Comparison of ENCODE assay signal across 18 cellular contexts in the genomic region with DNA sequence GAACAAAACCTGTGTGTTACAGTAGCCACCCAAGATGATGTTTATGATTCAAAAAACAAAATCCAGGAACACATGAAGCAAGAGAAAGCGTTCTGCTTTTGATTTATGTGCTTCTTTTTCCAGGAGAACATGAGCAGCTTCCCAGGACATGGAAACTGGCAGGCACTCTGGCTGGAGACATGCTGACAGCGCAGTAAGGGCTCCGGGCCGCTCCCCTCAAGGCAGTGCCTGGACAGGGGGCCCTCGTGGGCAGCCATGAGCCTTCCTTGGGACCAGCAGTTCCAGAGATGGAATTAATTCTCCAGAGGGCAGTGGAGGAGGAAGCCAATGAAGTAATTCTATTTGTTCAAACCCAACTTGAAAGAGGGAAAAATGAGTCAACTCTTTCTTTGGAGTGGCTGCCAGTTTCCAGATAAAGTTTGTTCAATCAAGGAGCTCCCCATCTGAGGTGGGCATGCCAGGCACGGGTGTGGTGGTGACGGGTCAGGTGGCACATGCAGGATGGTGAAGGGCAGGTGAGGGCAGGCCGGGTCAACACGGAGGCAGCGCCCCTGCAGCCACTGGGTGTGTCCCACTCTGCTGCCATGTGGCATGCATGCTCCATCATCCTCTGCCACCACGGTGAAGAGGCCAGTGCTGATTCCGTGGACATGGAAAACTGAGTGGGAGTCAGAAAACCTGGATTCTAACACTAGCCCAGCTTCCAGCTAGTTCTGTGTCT.
DNase-seq lines count a peak whose midpoint lies in the region; ATAC-seq and TF ChIP-seq lines count a peak whose summit lies in the region.
"Had no signal": no experiment of that assay in that cellular context is flagged by ENCODE, and none has a peak within 500 bp of the region (broad histone marks: within the 10 kb centered on the region; RNA-seq: fewer than 3 reads in every experiment).

No MANE protein-coding gene starts in this region.

- no peak overlapping the region for H3K4ac ChIP-seq in neuronal stem cell (ENCODE audit: low read length)

- H3K27ac Mint-ChIP-seq in Caco-2 (ENCODE audit: unreplicated experiment): no peak overlapping the region
- H3K27ac Mint-ChIP-seq: CD8-positive, alpha-beta T cell had no signal

- TF ChIP-seq POLR2A in suprapubic skin (IDR thresholded peaks at IDR 0.05): no peak

- no peak overlapping the region for H3K9ac ChIP-seq in PC-3 (ENCODE audit: low read length)
- H3K9ac ChIP-seq in neuronal stem cell (ENCODE audit: low read depth, low read length, poor library complexity): no peak overlapping the region
- H3K9ac ChIP-seq: BLaER1 had no signal

- no peaks in the 10 kb centered on the region for H3K79me1 ChIP-seq in neuronal stem cell (ENCODE audit: low read depth, low read length)

- DNase-seq in PC-3 (peak; percentile 40), neuronal stem cell (ENCODE audit: low spot score) (no peak), suprapubic skin (ENCODE audit: low spot score in 2 of 2) (no peak), GM13976 (ENCODE audit: low spot score) (no peak), Caco-2 (no peak), NCI-H1417 (lab: John Stamatoyannopoulos, UW) (no peak), activated gamma-delta T cell (lab: John Stamatoyannopoulos, UW) (no peak)
- DNase-seq: CD8-positive, alpha-beta T cell; DMS53; EL; KBM-7; NCI-H1105; NCI-H1694; NCI-H2081 treated with DMSO at 0.1 percent for 48 hours; NK-92 treated with Interleukin-12 subunit alpha and Interleukin-12 subunit beta, amount 100 ng/mL, for 24 hours; SIG-M5 had no signal

- peak overlapping the region; percentile 89 for H4K8ac ChIP-seq in neuronal stem cell (ENCODE audit: low read depth, low read length)

- H3K27ac ChIP-seq in PC-3 (ENCODE audit: low read length) (no peak overlapping the region), neuronal stem cell (replicated peaks; ENCODE audit: low read length) (no peak overlapping the region), suprapubic skin (peak overlapping the region; percentile 1)
- H3K27ac ChIP-seq: BLaER1 had no signal

- no peak overlapping the region for H3K23ac ChIP-seq in neuronal stem cell (ENCODE audit: low read depth, low read length, poor library complexity)

- intact Hi-C loops in PC-3 (cut with micrococcal nuclease): loop anchor here (10.0 kb wide), 1 partner anchor 56 kb away; no protein-coding TSS in a partner anchor
- intact Hi-C loops in Caco-2 (cut with micrococcal nuclease; ENCODE audit: unreplicated experiment): no loop called here

- peak overlapping the region; percentile 42 for H3K18ac ChIP-seq in neuronal stem cell (ENCODE audit: low read length)

- ATAC-seq in PC-3 (no peak), esophagus mucosa (peak; percentile 30)
- ATAC-seq: CD8-positive, alpha-beta T cell had no signal

- H3K27me3 ChIP-seq in PC-3 (ENCODE audit: low read length) (peaks cover 11% of the 10 kb centered on the region; the same call in 1 of the 2 replicates), neuronal stem cell (ENCODE audit: control insufficient read depth in 3 of 3, insufficient read depth in 3 of 3, low read depth in 1 of 3, low read length in 3 of 3) (no peaks in the 10 kb centered on the region), suprapubic skin (no peaks in the 10 kb centered on the region), Caco-2 (replicated peaks; ENCODE audit: control insufficient read depth, insufficient read depth, low read length) (no peaks in the 10 kb centered on the region)
- H3K27me3 ChIP-seq: BLaER1 had no signal

- H3K9me3 ChIP-seq in PC-3 (ENCODE audit: low read length) (no peaks in the 10 kb centered on the region), neuronal stem cell (replicated peaks in 1 of 2; ENCODE audit: control insufficient read depth in 2 of 2, insufficient read depth in 1 of 2, low read depth in 1 of 2, low read length in 2 of 2) (no peaks in the 10 kb centered on the region), suprapubic skin (no peaks in the 10 kb centered on the region), Caco-2 (no peaks in the 10 kb centered on the region)
- H3K9me3 ChIP-seq: BLaER1 had no signal

- TF ChIP-seq CTCF in PC-3 (conservative IDR thresholded peaks at IDR 0.05; ENCODE audit: low read depth, low read length): no peak
- no peak for TF ChIP-seq CTCF in suprapubic skin (IDR thresholded peaks at IDR 0.05)
- TF ChIP-seq CTCF in GM13976 (IDR thresholded peaks at IDR 0.05; ENCODE audit: borderline replicate concordance, control extremely low read depth, extremely low read depth, insufficient read depth, missing control alignments): no peak
- no peak for TF ChIP-seq CTCF in Caco-2 (IDR thresholded peaks at IDR 0.05; ENCODE audit: insufficient read depth in 1 of 2, low read depth in 1 of 2, low read length in 1 of 2, severe bottlenecking in 1 of 2, unreplicated experiment in 1 of 2)

- no peak overlapping the region for H3K14ac ChIP-seq in neuronal stem cell (ENCODE audit: low read length)

- POLR2A ChIA-PET in PC-3 (lab: Charles Lee; ENCODE audit: unreplicated experiment): no interaction called here
- POLR2A ChIA-PET in Caco-2 (lab: Charles Lee): no interaction called here

- no peak overlapping the region for H4K91ac ChIP-seq in neuronal stem cell (ENCODE audit: low read depth, low read length, poor library complexity)

- no peaks in the 10 kb centered on the region for H3K9me3 Mint-ChIP-seq in Caco-2 (ENCODE audit: unreplicated experiment)
- H3K9me3 Mint-ChIP-seq: CD8-positive, alpha-beta T cell had no signal

- H3K4me3 Mint-ChIP-seq in Caco-2 (ENCODE audit: unreplicated experiment): no peak overlapping the region
- H3K4me3 Mint-ChIP-seq: CD8-positive, alpha-beta T cell had no signal

- H3K36me3 Mint-ChIP-seq in Caco-2 (ENCODE audit: insufficient read depth, unreplicated experiment): no peaks in the 10 kb centered on the region

- H3K4me3 ChIP-seq in PC-3 (ENCODE audit: low read length) (no peak overlapping the region), neuronal stem cell (ENCODE audit: low read length in 2 of 2) (peak overlapping the region in 1 of 2 donors; percentile 53), suprapubic skin (no peak overlapping the region), Caco-2 (ENCODE audit: low read depth, low read length) (no peak overlapping the region)
- H3K4me3 ChIP-seq: BLaER1 had no signal

- no peak for TF ChIP-seq EP300 in suprapubic skin (IDR thresholded peaks at IDR 0.05)

- no TSS peak for BruUV-seq in PC-3 (replicated peaks; lab: Mats Ljungman, UMichigan)
- no TSS peak for BruUV-seq in Caco-2 (replicated peaks; lab: Mats Ljungman, UMichigan)

- in situ Hi-C loops in GM13976 (cut with MboI; ENCODE audit: low sequenced_read_pairs, unreplicated experiment): no loop called here

- H4K20me1 ChIP-seq in PC-3 (ENCODE audit: low read length): no peaks in the 10 kb centered on the region
- H4K20me1 ChIP-seq: BLaER1 had no signal

- H2AFZ ChIP-seq in PC-3 (ENCODE audit: low read length): no peak overlapping the region
- no peak overlapping the region for H2AFZ ChIP-seq in neuronal stem cell (ENCODE audit: low read length)

- WGBS in neuronal stem cell (ENCODE audit: extremely low coverage in 2 of 2, insufficient read length in 2 of 2, insufficient replicate concordance in 1 of 2), 2 donors: no CpG with 5 or more reads among the region's 12 CpGs
- 46% methylated on average over 12 of the region's 12 CpGs for WGBS in suprapubic skin

- H2BK12ac ChIP-seq in neuronal stem cell (ENCODE audit: low read length): peak overlapping the region; percentile 49

- peaks cover 30% of the 10 kb centered on the region for H3K4me1 ChIP-seq in PC-3 (ENCODE audit: insufficient read depth, low read length)
- peaks cover 1 to 6% of the 10 kb centered on the region in 2 donors for H3K4me1 ChIP-seq in neuronal stem cell (ENCODE audit: control insufficient read depth in 2 of 2, insufficient read depth in 1 of 2, low read depth in 1 of 2, low read length in 2 of 2)
- H3K4me1 ChIP-seq in suprapubic skin: peaks cover 4% of the 10 kb centered on the region
- peaks cover 10% of the 10 kb centered on the region for H3K4me1 ChIP-seq in Caco-2

- H3K4me2 ChIP-seq in PC-3 (ENCODE audit: low read length): no peak overlapping the region
- no peak overlapping the region for H3K4me2 ChIP-seq in neuronal stem cell (ENCODE audit: insufficient read depth, low read length, poor library complexity, severe bottlenecking)
- H3K4me2 ChIP-seq: BLaER1 had no signal

- no peaks in the 10 kb centered on the region for H3K9me2 ChIP-seq in PC-3 (replicated peaks; ENCODE audit: low read length)

- no peak overlapping the region for H2BK15ac ChIP-seq in neuronal stem cell (ENCODE audit: low read length)

- no peak overlapping the region for H2AK5ac ChIP-seq in neuronal stem cell (ENCODE audit: low read depth, low read length)

- H2BK120ac ChIP-seq in neuronal stem cell (ENCODE audit: low read depth, low read length): no peak overlapping the region

- H3F3A ChIP-seq in PC-3 (ENCODE audit: low read length, unreplicated experiment): no peaks in the 10 kb centered on the region

- CTCF ChIA-PET in PC-3 (lab: Charles Lee): no interaction called here
- CTCF ChIA-PET in Caco-2 (lab: Charles Lee): no interaction called here

- H3K27me3 Mint-ChIP-seq in Caco-2 (ENCODE audit: insufficient read depth, unreplicated experiment): no peaks in the 10 kb centered on the region

- H3K79me2 ChIP-seq in PC-3 (ENCODE audit: low read length): no peaks in the 10 kb centered on the region

- peaks cover 17% of the 10 kb centered on the region for H3K4me1 Mint-ChIP-seq in Caco-2 (ENCODE audit: low read depth, unreplicated experiment)

- H3K36me3 ChIP-seq in PC-3 (ENCODE audit: low read depth, low read length) (no peaks in the 10 kb centered on the region), neuronal stem cell (replicated peaks in 1 of 2; ENCODE audit: control insufficient read depth in 2 of 2, insufficient read depth in 2 of 2, low read length in 2 of 2) (peaks cover 0 to 11% of the 10 kb centered on the region in 2 donors), suprapubic skin (peaks cover 33% of the 10 kb centered on the region), Caco-2 (ENCODE audit: control insufficient read depth, insufficient read depth, low read length) (no peaks in the 10 kb centered on the region)

- H2BK5ac ChIP-seq in neuronal stem cell (ENCODE audit: low read length): no peak overlapping the region
